Comparison of ENCODE assay signal across 8 cellular contexts in genomic region chr12:113241191-113242017, GRCh38. TPM values are rescaled to one million over a fixed set of nuclear protein-coding genes. Genes with fewer than 3 reads are reported as not detected.
A peak's percentile ranks its signal among the peaks of the same experiment; 100 is the strongest.
DNase-seq lines count a peak whose midpoint lies in the region; ATAC-seq and TF ChIP-seq lines count a peak whose summit lies in the region.

No MANE protein-coding gene starts in this region.

- no peaks in the 10 kb centered on the region for H3K9me3 Mint-ChIP-seq in chondrocyte (ENCODE audit: low read depth)
- no peaks in the 10 kb centered on the region for H3K9me3 Mint-ChIP-seq in activated T-helper 1 cell treated with anti-CD3 and anti-CD28 coated beads, Interleukin-12 subunit alpha, Interleukin-12 subunit beta, Interleukin-2, Interleukin-4 antibody, amounts not matched to agents 30 ng/mL and 10 ng/mL and 1 ng/mL, durations not matched to agents 14 hours and 24 hours and 36 hours

- H3K36me3 Mint-ChIP-seq in chondrocyte (ENCODE audit: low read depth) = no peaks in the 10 kb centered on the region
- H3K36me3 Mint-ChIP-seq in activated T-helper 1 cell treated with anti-CD3 and anti-CD28 coated beads, Interleukin-12 subunit alpha, Interleukin-12 subunit beta, Interleukin-2, Interleukin-4 antibody, amounts not matched to agents 30 ng/mL and 10 ng/mL and 1 ng/mL, durations not matched to agents 14 hours and 24 hours and 36 hours (ENCODE audit: low read depth) = peaks cover 36% of the 10 kb centered on the region

- H3K27me3 Mint-ChIP-seq in chondrocyte (ENCODE audit: low read depth) = no peaks in the 10 kb centered on the region
- H3K27me3 Mint-ChIP-seq in activated T-helper 1 cell treated with anti-CD3 and anti-CD28 coated beads, Interleukin-12 subunit alpha, Interleukin-12 subunit beta, Interleukin-2, Interleukin-4 antibody, amounts not matched to agents 30 ng/mL and 10 ng/mL and 1 ng/mL, durations not matched to agents 14 hours and 24 hours and 36 hours (ENCODE audit: insufficient read depth) = no peaks in the 10 kb centered on the region

- no peak for TF ChIP-seq CTCF in chondrocyte (IDR thresholded peaks at IDR 0.05)

- ATAC-seq in GM18868 (IDR thresholded peaks at IDR 0.05; ENCODE audit: unreplicated experiment) (no peak), HG03196 (IDR thresholded peaks at IDR 0.05; ENCODE audit: unreplicated experiment) (no peak), HG02623 (IDR thresholded peaks at IDR 0.05; ENCODE audit: unreplicated experiment) (no peak)

- H3K4me1 Mint-ChIP-seq in chondrocyte (ENCODE audit: low read depth) = peaks cover 83% of the 10 kb centered on the region
- H3K4me1 Mint-ChIP-seq in activated T-helper 1 cell treated with anti-CD3 and anti-CD28 coated beads, Interleukin-12 subunit alpha, Interleukin-12 subunit beta, Interleukin-2, Interleukin-4 antibody, amounts not matched to agents 30 ng/mL and 10 ng/mL and 1 ng/mL, durations not matched to agents 14 hours and 24 hours and 36 hours (ENCODE audit: low read depth) = peaks cover 23% of the 10 kb centered on the region

- DNase-seq in DMS153 (lab: John Stamatoyannopoulos, UW) (peak; percentile 88), NCI-H2171 treated with DMSO at 0.1 percent for 48 hours (lab: John Stamatoyannopoulos, UW) (peak; percentile 97), chondrocyte (ENCODE audit: low spot score) (peak; percentile 76), myocyte (ENCODE audit: low read depth) (peak; percentile 88)
- DNase-seq in activated T-helper 1 cell treated with anti-CD3 and anti-CD28 coated beads, Interleukin-12 subunit alpha, Interleukin-12 subunit beta, Interleukin-2, Interleukin-4 antibody, amounts not matched to agents 30 ng/mL and 10 ng/mL and 1 ng/mL, durations not matched to agents 14 hours and 24 hours and 36 hours (ENCODE audit: low spot score) = no peak

- intact Hi-C loops in activated T-helper 1 cell treated with anti-CD3 and anti-CD28 coated beads, Interleukin-12 subunit alpha, Interleukin-12 subunit beta, Interleukin-2, Interleukin-4 antibody, amounts not matched to agents 30 ng/mL and 10 ng/mL and 1 ng/mL, durations not matched to agents 14 hours and 24 hours and 36 hours (cut with micrococcal nuclease) = no loop called here

- no peak overlapping the region for H3K4me3 Mint-ChIP-seq in chondrocyte (ENCODE audit: unreplicated experiment)
- no peak overlapping the region for H3K4me3 Mint-ChIP-seq in activated T-helper 1 cell treated with anti-CD3 and anti-CD28 coated beads, Interleukin-12 subunit alpha, Interleukin-12 subunit beta, Interleukin-2, Interleukin-4 antibody, amounts not matched to agents 30 ng/mL and 10 ng/mL and 1 ng/mL, durations not matched to agents 14 hours and 24 hours and 36 hours

- H3K27ac Mint-ChIP-seq in chondrocyte (ENCODE audit: unreplicated experiment) = peak overlapping the region; percentile 99
- H3K27ac Mint-ChIP-seq in activated T-helper 1 cell treated with anti-CD3 and anti-CD28 coated beads, Interleukin-12 subunit alpha, Interleukin-12 subunit beta, Interleukin-2, Interleukin-4 antibody, amounts not matched to agents 30 ng/mL and 10 ng/mL and 1 ng/mL, durations not matched to agents 14 hours and 24 hours and 36 hours = no peak overlapping the region

RNA-seq across cellular contexts. Expression of gene TPCN1, which starts 20.1 kb away (rescaled TPM):
- total RNA-seq in chondrocyte (35.9 to 40.0 TPM (median 37.7 TPM) in 3 replicates), myocyte (42.0 and 43.1 TPM in 2 replicates)
- polyA plus RNA-seq in myocyte (2012) = 40.5 TPM
- 31.4 and 35.4 TPM in 2 replicates for total RNA-seq in activated T-helper 1 cell treated with anti-CD3 and anti-CD28 coated beads, Interleukin-12 subunit alpha, Interleukin-12 subunit beta, Interleukin-2, Interleukin-4 antibody, amounts not matched to agents 30 ng/mL and 10 ng/mL and 1 ng/mL, durations not matched to agents 14 hours and 24 hours and 36 hours

RNA-seq across cellular contexts. Expression of gene RITA1, which starts 55.9 kb away (rescaled TPM):
- total RNA-seq in chondrocyte = 15.5 to 20.2 TPM (median 16.7 TPM) in 3 replicates
- 43.7 and 65.3 TPM in 2 replicates for total RNA-seq in myocyte
- 24.9 TPM for polyA plus RNA-seq in myocyte (2012)
- 27.1 and 31.4 TPM in 2 replicates for total RNA-seq in activated T-helper 1 cell treated with anti-CD3 and anti-CD28 coated beads, Interleukin-12 subunit alpha, Interleukin-12 subunit beta, Interleukin-2, Interleukin-4 antibody, amounts not matched to agents 30 ng/mL and 10 ng/mL and 1 ng/mL, durations not matched to agents 14 hours and 24 hours and 36 hours

RNA-seq across cellular contexts. Expression of gene DDX54, which starts 56.1 kb away (rescaled TPM):
- total RNA-seq in chondrocyte = 44.2 to 52.7 TPM (median 44.6 TPM) in 3 replicates
- total RNA-seq in myocyte = 78.5 and 80.3 TPM in 2 replicates
- 39.6 TPM for polyA plus RNA-seq in myocyte (2012)
- total RNA-seq in activated T-helper 1 cell treated with anti-CD3 and anti-CD28 coated beads, Interleukin-12 subunit alpha, Interleukin-12 subunit beta, Interleukin-2, Interleukin-4 antibody, amounts not matched to agents 30 ng/mL and 10 ng/mL and 1 ng/mL, durations not matched to agents 14 hours and 24 hours and 36 hours = 121 and 133 TPM in 2 replicates
